Comparison of ENCODE assay signal across 14 cellular contexts in the genomic region with DNA sequence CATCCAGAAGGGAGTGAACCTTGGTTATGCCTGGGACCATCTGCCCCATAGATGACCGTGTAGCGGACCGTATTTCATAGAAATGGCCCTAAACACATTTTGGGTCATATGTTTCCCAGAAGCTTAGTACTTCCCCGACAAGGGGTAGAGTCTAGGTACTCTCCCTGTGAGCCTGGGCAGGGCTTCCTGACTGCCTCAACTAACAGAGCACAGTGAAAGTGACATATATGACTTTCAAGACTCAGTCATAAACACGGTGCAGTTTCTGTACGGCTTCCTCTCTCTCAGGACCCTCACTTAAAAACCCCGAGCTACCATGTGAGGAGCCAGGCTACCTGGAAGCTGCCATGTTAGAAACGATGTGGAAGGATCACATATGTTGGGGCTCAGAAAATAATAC. TPM values are rescaled to one million over a fixed set of nuclear protein-coding genes. Genes with fewer than 3 reads are reported as not detected.
A peak's percentile ranks its signal among the peaks of the same experiment; 100 is the strongest.
DNase-seq lines count a peak whose midpoint lies in the region; ATAC-seq, FAIRE-seq and TF ChIP-seq lines count a peak whose summit lies in the region.
"Had no signal": no experiment of that assay in that cellular context is flagged by ENCODE, and none has a peak within 500 bp of the region (broad histone marks: within the 10 kb centered on the region; RNA-seq: fewer than 3 reads in every experiment).

No MANE protein-coding gene starts in this region.

- H3K4me3 ChIP-seq in fibroblast of lung (replicated peaks in 1 of 4; ENCODE audit: control extremely low read depth in 1 of 4, insufficient read depth in 1 of 4, low read depth in 3 of 4, low read length in 4 of 4) (no peak overlapping the region), PC-3 (ENCODE audit: low read length) (no peak overlapping the region)
- H3K4me3 ChIP-seq: smooth muscle cell, suprapubic skin had no signal

- DNase-seq in fibroblast of lung (ENCODE audit: low read depth in 2 of 2): no peak
- DNase-seq in PC-3: no peak
- no peak for DNase-seq in GM12892 (ENCODE audit: insufficient read length)
- DNase-seq in Right ventricle myocardium inferior (ENCODE audit: missing footprints): no peak
- DNase-seq in stimulated activated CD4-positive, alpha-beta T cell treated with anti-CD3 and anti-CD28 coated beads, Interleukin-4, amount 100 ng/mL, for 4 hours: no peak
- DNase-seq: SIG-M5 had no signal

- TF ChIP-seq POLR2A in GM12892 (IDR thresholded peaks at IDR 0.05; ENCODE audit: low read depth, low read length): no peak

- H3K4me2 ChIP-seq in fibroblast of lung (ENCODE audit: extremely low read depth, insufficient read depth, low read length): no peak overlapping the region
- no peak overlapping the region for H3K4me2 ChIP-seq in PC-3 (ENCODE audit: low read length)

- H4K20me1 ChIP-seq in fibroblast of lung (ENCODE audit: control insufficient read depth, extremely low read depth, insufficient read depth, low read length) (no peaks in the 10 kb centered on the region), PC-3 (ENCODE audit: low read length) (no peaks in the 10 kb centered on the region)

- H3K27ac ChIP-seq in fibroblast of lung (ENCODE audit: insufficient read depth, low read length): no peak overlapping the region
- no peak overlapping the region for H3K27ac ChIP-seq in PC-3 (ENCODE audit: low read length)
- H3K27ac ChIP-seq: foreskin keratinocyte, parathyroid adenoma, suprapubic skin had no signal

- H3K79me2 ChIP-seq in fibroblast of lung (ENCODE audit: control insufficient read depth, insufficient read depth, low read length): no peaks in the 10 kb centered on the region
- no peaks in the 10 kb centered on the region for H3K79me2 ChIP-seq in PC-3 (ENCODE audit: low read length)
- H3K79me2 ChIP-seq: parathyroid adenoma had no signal

- no peaks in the 10 kb centered on the region for H3K4me1 ChIP-seq in fibroblast of lung (ENCODE audit: control insufficient read depth, extremely low read depth, insufficient read depth, low read length)
- peaks cover 8% of the 10 kb centered on the region; the same call in 1 of the 2 replicates for H3K4me1 ChIP-seq in PC-3 (ENCODE audit: insufficient read depth, low read length)
- H3K4me1 ChIP-seq: foreskin keratinocyte, parathyroid adenoma had no signal

- no peaks in the 10 kb centered on the region for H3K27me3 ChIP-seq in fibroblast of lung (ENCODE audit: control insufficient read depth, insufficient read depth, low read length)
- H3K27me3 ChIP-seq in PC-3 (ENCODE audit: low read length): no peaks in the 10 kb centered on the region
- H3K27me3 ChIP-seq: foreskin keratinocyte, suprapubic skin had no signal

- no peaks in the 10 kb centered on the region for H3K9me2 ChIP-seq in PC-3 (replicated peaks; ENCODE audit: low read length)

- FAIRE-seq in GM12892 (lab: Jason Lieb, UNC): no peak
- FAIRE-seq: TTC549 had no signal

- ATAC-seq in GM18873 (IDR thresholded peaks at IDR 0.05; ENCODE audit: low FRiP score, unreplicated experiment) (peak; percentile 62), GM21619 (IDR thresholded peaks at IDR 0.05; ENCODE audit: unreplicated experiment) (peak; percentile 47), HG03196 (IDR thresholded peaks at IDR 0.05; ENCODE audit: unreplicated experiment) (peak; percentile 53), PC-3 (no peak), Right ventricle myocardium inferior (no peak)

- no peak overlapping the region for H3K9ac ChIP-seq in fibroblast of lung (ENCODE audit: insufficient read depth, low read length)
- no peak overlapping the region for H3K9ac ChIP-seq in PC-3 (ENCODE audit: low read length)
- H3K9ac ChIP-seq: parathyroid adenoma had no signal

- BruUV-seq in PC-3 (replicated peaks; lab: Mats Ljungman, UMichigan): no TSS peak

- H3F3A ChIP-seq in PC-3 (ENCODE audit: low read length, unreplicated experiment): no peaks in the 10 kb centered on the region

- no peaks in the 10 kb centered on the region for H3K9me3 ChIP-seq in fibroblast of lung (ENCODE audit: control insufficient read depth, insufficient read depth, low read depth, low read length)
- no peaks in the 10 kb centered on the region for H3K9me3 ChIP-seq in PC-3 (ENCODE audit: low read length)
- H3K9me3 ChIP-seq: suprapubic skin had no signal

- POLR2A ChIA-PET in PC-3 (lab: Charles Lee; ENCODE audit: unreplicated experiment): no interaction called here

- no peaks in the 10 kb centered on the region for H3K36me3 ChIP-seq in fibroblast of lung (ENCODE audit: control insufficient read depth, insufficient read depth, low read length)
- no peaks in the 10 kb centered on the region for H3K36me3 ChIP-seq in PC-3 (ENCODE audit: low read depth, low read length)
- H3K36me3 ChIP-seq: suprapubic skin had no signal

- CTCF ChIA-PET in PC-3 (lab: Charles Lee): interaction anchor here (1.2 to 1.5 kb wide), 2 partner anchors 54 to 232 kb away, joined by 4 to 8 read pairs; no protein-coding TSS in a partner anchor

- intact Hi-C loops in PC-3 (cut with micrococcal nuclease) (loop anchor here (1.0 kb wide), 2 partner anchors 164 to 233 kb away; no protein-coding TSS in a partner anchor), Right ventricle myocardium inferior (cut with DNase I) (loop anchor here (1.0 to 10.0 kb wide), 2 partner anchors 233 to 785 kb away; no protein-coding TSS in a partner anchor)

- TF ChIP-seq CTCF in fibroblast of lung (conservative IDR thresholded peaks at IDR 0.05 in 1 of 2, IDR thresholded peaks at IDR 0.05 in 1 of 2; ENCODE audit: low read depth in 1 of 2, low read length in 2 of 2) (no peak), PC-3 (conservative IDR thresholded peaks at IDR 0.05; ENCODE audit: low read depth, low read length) (no peak)

- H2AFZ ChIP-seq in fibroblast of lung (ENCODE audit: low read length): peak overlapping the region; percentile 0
- H2AFZ ChIP-seq in PC-3 (ENCODE audit: low read length): no peak overlapping the region

RNA-seq across cellular contexts. Expression of a gene that starts 20.9 kb away (rescaled TPM):
- total RNA-seq in fibroblast of lung: not detected in 2 replicates
- not detected in 2 replicates for polyA plus RNA-seq in fibroblast of lung
- not detected in 2 replicates for polyA plus RNA-seq in fibroblast of lung (2012)
- not detected in 2 replicates for polyA minus RNA-seq in fibroblast of lung (ENCODE audit: low replicate concordance)
- total RNA-seq in PC-3 (2014; rRNA removed): not detected in 2 replicates
- polyA plus RNA-seq in GM12892 (2012; ENCODE audit: missing spikeins): not detected
- not detected for total RNA-seq in Right ventricle myocardium inferior
- total RNA-seq: foreskin keratinocyte, smooth muscle cell, suprapubic skin had no signal
- polyA plus RNA-seq: foreskin keratinocyte, smooth muscle cell had no signal

Comparison
In these comparisons a context has a peak if more than half of its experiments do, and no peak if none do; other contexts are left out.
1. ATAC-seq: peak in GM18873 (single experiment), GM21619 (single experiment) and HG03196 (single experiment); none in PC-3 (single experiment) and Right ventricle myocardium inferior (single experiment).